Comparison of ENCODE assay signal across 12 cellular contexts in genomic region chr17:19718613-19719364, GRCh38. TPM values are rescaled to one million over a fixed set of nuclear protein-coding genes. Genes with fewer than 3 reads are reported as not detected.
DNase-seq lines count a peak whose midpoint lies in the region; ATAC-seq, FAIRE-seq and TF ChIP-seq lines count a peak whose summit lies in the region.
"Had no signal": no experiment of that assay in that cellular context is flagged by ENCODE, and none has a peak within 500 bp of the region (broad histone marks: within the 10 kb centered on the region; RNA-seq: fewer than 3 reads in every experiment).

No MANE protein-coding gene starts in this region.

- H3K4me1 ChIP-seq in BE2C (no peaks in the 10 kb centered on the region), HepG2 (ENCODE audit: insufficient read depth, low read length) (peaks cover 71% of the 10 kb centered on the region), stomach (peaks cover 8 to 35% (median 22%) of the 10 kb centered on the region in 4 donors), aorta (ENCODE audit: control insufficient read depth in 1 of 2, insufficient read depth in 2 of 2, low read length in 2 of 2) (no peaks in the 10 kb centered on the region)

- intact Hi-C loops in HepG2 (cut with micrococcal nuclease; ENCODE audit: unreplicated experiment) (loop anchor here (1.0 to 5.0 kb wide), 3 partner anchors 44 to 204 kb away; no protein-coding TSS in a partner anchor), stomach (cut with DNase I; ENCODE audit: low total_unique reads) (no loop called here), aorta (cut with DNase I) (no loop called here)

- no peaks in the 10 kb centered on the region for H3K9me3 ChIP-seq in BE2C
- H3K9me3 ChIP-seq in HepG2 (ENCODE audit: low read length): no peaks in the 10 kb centered on the region
- no peaks in the 10 kb centered on the region for H3K9me3 ChIP-seq in stomach
- no peaks in the 10 kb centered on the region for H3K9me3 ChIP-seq in aorta (ENCODE audit: control insufficient read depth, low read length)
- H3K9me3 ChIP-seq: heart right ventricle had no signal

- TF ChIP-seq POLR2A in HepG2 (IDR thresholded peaks at IDR 0.05; ENCODE audit: insufficient read depth in 1 of 2, low read depth in 2 of 2, low read length in 2 of 2) (no peak), stomach (IDR thresholded peaks at IDR 0.05) (no peak)

- H3K4me3 ChIP-seq in BE2C (ENCODE audit: low read depth, low read length) (no peak overlapping the region), HFF-Myc (replicated peaks; ENCODE audit: low read depth, low read length) (no peak overlapping the region), astrocyte of the spinal cord (ENCODE audit: low read depth, low read length) (no peak overlapping the region), HepG2 (replicated peaks in 1 of 3; ENCODE audit: insufficient read depth in 1 of 3, low read depth in 2 of 3, low read length in 3 of 3) (no peak overlapping the region; a peak in 1 of 6 replicates), stomach (no peak overlapping the region), aorta (ENCODE audit: low read length in 2 of 2) (no peak overlapping the region)
- H3K4me3 ChIP-seq: heart right ventricle had no signal

- no peaks in the 10 kb centered on the region for H4K20me1 ChIP-seq in HepG2 (ENCODE audit: insufficient read depth, low read length)

- H3K9ac ChIP-seq in HepG2 (ENCODE audit: insufficient read depth, low read depth, low read length): no peak overlapping the region

- no peak for DNase-seq in BE2C
- DNase-seq in HFF-Myc (ENCODE audit: extremely low read depth, low read depth): no peak
- DNase-seq in astrocyte of the spinal cord (ENCODE audit: low read depth, low spot score): no peak
- peak; percentile 38 for DNase-seq in HepG2 (ENCODE audit: low spot score)
- no peak for DNase-seq in stomach
- DNase-seq in HT-29 (ENCODE audit: low spot score): no peak
- no peak for DNase-seq in T-helper 1 cell
- no peak for DNase-seq in aorta
- DNase-seq: cortex of kidney, heart right ventricle, mesenchymal stem cell, NCI-H1092 had no signal

- ATAC-seq in HepG2: peak; percentile 60
- ATAC-seq in aorta (ENCODE audit: low FRiP score): no peak
- ATAC-seq: heart right ventricle had no signal

- TF ChIP-seq EP300 in HepG2 (IDR thresholded peaks at IDR 0.05; ENCODE audit: low read depth in 2 of 2, low read length in 2 of 2) (no peak), HepG2 (CRISPR knock-in tag; IDR thresholded peaks at IDR 0.05; ENCODE audit: borderline replicate concordance) (no peak), stomach (IDR thresholded peaks at IDR 0.05) (no peak)

- H3K27ac ChIP-seq in HepG2 (ENCODE audit: extremely low read length, insufficient read depth, low read length) (no peak overlapping the region), stomach (no peak overlapping the region), aorta (ENCODE audit: low read depth in 1 of 2, low read length in 2 of 2) (no peak overlapping the region)
- H3K27ac ChIP-seq: heart right ventricle had no signal

- in situ Hi-C loops in astrocyte of the spinal cord (cut with HindIII; ENCODE audit: low sequenced_read_pairs): no loop called here
- in situ Hi-C loops in HepG2 (cut with HindIII; ENCODE audit: extremely low pct_ligation_motif_present, low pct_unique_long_range_greater_than_20kb): loop anchor here (25.0 kb wide), 1 partner anchor 206 kb away; no protein-coding TSS in a partner anchor

- TF ChIP-seq RAD21 in HepG2 (CRISPR knock-in tag; IDR thresholded peaks at IDR 0.05): peak; percentile 85

- CTCF ChIA-PET in HepG2 (lab: Yijun Ruan, JAX; ENCODE audit: low intra/inter-chr PET ratio, low total read pairs): interaction anchor here (1.3 kb wide), 1 partner anchor 205 kb away, joined by 4 read pairs; no protein-coding TSS in a partner anchor

- no TSS peak for BruUV-seq in HepG2 (replicated peaks; lab: Mats Ljungman, UMichigan)

- FAIRE-seq in HepG2 (lab: Jason Lieb, UNC): peak; percentile 28

- WGBS in HepG2 (ENCODE audit: low lambda C conversion rate): 26% methylated on average over 13 of the region's 18 CpGs
- 78 to 93% (median 85%) methylated on average over 18 of the region's 18 CpGs for WGBS in stomach, 5 donors
- WGBS in aorta, 2 donors: 84 to 90% methylated on average over 16 to 18 of the region's 18 CpGs

- H3K27me3 ChIP-seq in BE2C (no peaks in the 10 kb centered on the region), HepG2 (ENCODE audit: control insufficient read depth in 1 of 2, insufficient read depth in 2 of 2, low read length in 2 of 2) (peaks cover 0 to 4% of the 10 kb centered on the region in 2 experiments; a peak in 2 of 5 replicates), stomach (no peaks in the 10 kb centered on the region), aorta (ENCODE audit: control insufficient read depth in 1 of 2, insufficient read depth in 2 of 2, low read length in 1 of 2) (no peaks in the 10 kb centered on the region)
- H3K27me3 ChIP-seq: heart right ventricle had no signal

- POLR2A ChIA-PET in HepG2 (lab: Yijun Ruan, JAX): interaction anchor here (1.0 to 2.6 kb wide), 10 partner anchors 9 to 187 kb away, joined by 3 to 17 read pairs (median 4); partner anchors contain the start of genes ALDH3A2 and SLC47A1

- TF ChIP-seq CTCF in BE2C (IDR thresholded peaks at IDR 0.05; ENCODE audit: low read depth, low read length) (0 out of 2 replicates have a peak, but pooled peaks have one; percentile 4), HFF-Myc (IDR thresholded peaks at IDR 0.05; ENCODE audit: low read depth, low read length, missing control alignments) (peak; percentile 15), astrocyte of the spinal cord (IDR thresholded peaks at IDR 0.05; ENCODE audit: low read depth, low read length) (peak; percentile 14), HepG2 (CRISPR knock-in tag; IDR thresholded peaks at IDR 0.05) (peak; percentile 84), stomach (IDR thresholded peaks at IDR 0.05) (no peak)

- H2AFZ ChIP-seq in HepG2 (ENCODE audit: low read length): no peak overlapping the region

- peak overlapping the region; percentile 49 for H3K4me2 ChIP-seq in HepG2 (ENCODE audit: low read depth, low read length)

- H3K36me3 ChIP-seq in BE2C (no peaks in the 10 kb centered on the region), HepG2 (replicated peaks in 1 of 2; ENCODE audit: control insufficient read depth in 1 of 2, insufficient read depth in 2 of 2, low read length in 2 of 2) (no peaks in the 10 kb centered on the region), stomach (no peaks in the 10 kb centered on the region), aorta (ENCODE audit: control insufficient read depth in 1 of 2, insufficient read depth in 2 of 2, low read length in 1 of 2) (no peaks in the 10 kb centered on the region)
- H3K36me3 ChIP-seq: heart right ventricle had no signal

- H3K79me2 ChIP-seq in HepG2 (ENCODE audit: insufficient read depth, low read length): no peaks in the 10 kb centered on the region

RNA-seq across cellular contexts. Expression of gene SLC47A2, which starts 2.4 kb away (rescaled TPM):
- 0.37 TPM for polyA plus RNA-seq in BE2C (2012; ENCODE audit: insufficient read depth, insufficient read length, low read depth)
- 0.04 TPM in 1 of 2 replicates, not detected in the other for total RNA-seq in HepG2 (2016; rRNA removed; fragmentation: Illumina TruSeq; extraction: Trizol)
- not detected in 2 replicates for total RNA-seq in HepG2 (2016; cell fraction: cytosol; rRNA removed; fragmentation: Illumina TruSeq; extraction: Trizol; ENCODE audit: low read depth)
- total RNA-seq in HepG2 (2016; cell fraction: insoluble cytoplasmic fraction; rRNA removed; fragmentation: Illumina TruSeq; extraction: Trizol): 0.04 TPM in 1 of 2 replicates, not detected in the other
- total RNA-seq in HepG2 (2016; cell fraction: membrane; rRNA removed; fragmentation: Illumina TruSeq; extraction: Trizol): 0.06 TPM in 1 of 2 replicates, not detected in the other
- total RNA-seq in HepG2 (2016; cell fraction: nucleus; rRNA removed; fragmentation: Illumina TruSeq; extraction: Trizol): 0.25 TPM in 1 of 2 replicates, not detected in the other
- not detected in 2 replicates for polyA plus RNA-seq in HepG2 (2011; rRNA removed)
- polyA plus RNA-seq in HepG2 (2011; cell fraction: cytosol; rRNA removed): not detected in 2 replicates
- polyA plus RNA-seq in HepG2 (2011; cell fraction: nucleus; rRNA removed): not detected in 2 replicates
- 0.07 and 0.17 TPM in 2 replicates for polyA plus RNA-seq in HepG2 (2012)
- not detected in 2 replicates for polyA plus RNA-seq in HepG2 (2016; cell fraction: cytosol; fragmentation: Illumina TruSeq; extraction: Trizol; ENCODE audit: low read depth)
- not detected in 2 replicates for polyA plus RNA-seq in HepG2 (2016; cell fraction: insoluble cytoplasmic fraction; fragmentation: Illumina TruSeq; extraction: Trizol; ENCODE audit: low read depth)
- not detected in 2 replicates for polyA plus RNA-seq in HepG2 (2016; cell fraction: membrane; fragmentation: Illumina TruSeq; extraction: Trizol; ENCODE audit: low read depth)
- polyA plus RNA-seq in HepG2 (2016; cell fraction: nucleus; fragmentation: Illumina TruSeq; extraction: Trizol; ENCODE audit: insufficient read depth, low read depth): not detected in 2 replicates
- 0.21 TPM in 1 of 2 replicates, not detected in the other for polyA minus RNA-seq in HepG2 (2011; rRNA and poly(A)+ RNA removed; ENCODE audit: low replicate concordance)
- not detected in 2 replicates for polyA minus RNA-seq in HepG2 (2011; cell fraction: cytosol; rRNA and poly(A)+ RNA removed)
- polyA minus RNA-seq in HepG2 (2011; cell fraction: nucleus; rRNA and poly(A)+ RNA removed): not detected in 2 replicates
- not detected for total RNA-seq in stomach
- under 1 TPM in 1 of 3 donors, not detected in 2; 0.78 TPM for polyA plus RNA-seq in stomach
- 0.05 TPM in 1 of 2 replicates, not detected in the other for total RNA-seq in HT-29 (2014; rRNA removed; shearing (Covaris generic))
- not detected for total RNA-seq in aorta
- under 1 TPM in 1 of 2 donors, not detected in 1; 0.10 TPM for polyA plus RNA-seq in aorta
- polyA plus RNA-seq: heart right ventricle had no signal

RNA-seq across cellular contexts. Expression of gene ALDH3A1, which starts 29.3 kb away (rescaled TPM):
- 0.76 TPM for polyA plus RNA-seq in BE2C (2012; ENCODE audit: insufficient read depth, insufficient read length, low read depth)
- total RNA-seq in HepG2 (2016; rRNA removed; fragmentation: Illumina TruSeq; extraction: Trizol): 0.45 and 0.62 TPM in 2 replicates
- 0.18 and 0.61 TPM in 2 replicates for total RNA-seq in HepG2 (2016; cell fraction: cytosol; rRNA removed; fragmentation: Illumina TruSeq; extraction: Trizol; ENCODE audit: low read depth)
- total RNA-seq in HepG2 (2016; cell fraction: insoluble cytoplasmic fraction; rRNA removed; fragmentation: Illumina TruSeq; extraction: Trizol): 0.50 and 0.65 TPM in 2 replicates
- 0.38 and 0.49 TPM in 2 replicates for total RNA-seq in HepG2 (2016; cell fraction: membrane; rRNA removed; fragmentation: Illumina TruSeq; extraction: Trizol)
- 0.25 and 0.50 TPM in 2 replicates for total RNA-seq in HepG2 (2016; cell fraction: nucleus; rRNA removed; fragmentation: Illumina TruSeq; extraction: Trizol)
- polyA plus RNA-seq in HepG2 (2011; rRNA removed): 0.07 and 0.29 TPM in 2 replicates
- 0.09 TPM in 1 of 2 replicates, not detected in the other for polyA plus RNA-seq in HepG2 (2011; cell fraction: cytosol; rRNA removed)
- 0.11 and 0.19 TPM in 2 replicates for polyA plus RNA-seq in HepG2 (2011; cell fraction: nucleus; rRNA removed)
- polyA plus RNA-seq in HepG2 (2012): 0.08 and 0.13 TPM in 2 replicates
- polyA plus RNA-seq in HepG2 (2016; cell fraction: cytosol; fragmentation: Illumina TruSeq; extraction: Trizol; ENCODE audit: low read depth): 0.10 and 0.26 TPM in 2 replicates
- polyA plus RNA-seq in HepG2 (2016; cell fraction: insoluble cytoplasmic fraction; fragmentation: Illumina TruSeq; extraction: Trizol; ENCODE audit: low read depth): 0.56 and 0.68 TPM in 2 replicates
- 0.30 and 0.86 TPM in 2 replicates for polyA plus RNA-seq in HepG2 (2016; cell fraction: membrane; fragmentation: Illumina TruSeq; extraction: Trizol; ENCODE audit: low read depth)
- polyA plus RNA-seq in HepG2 (2016; cell fraction: nucleus; fragmentation: Illumina TruSeq; extraction: Trizol; ENCODE audit: insufficient read depth, low read depth): 0.92 and 2.1 TPM in 2 replicates
- polyA minus RNA-seq in HepG2 (2011; rRNA and poly(A)+ RNA removed; ENCODE audit: low replicate concordance): 10.9 TPM in 1 of 2 replicates, not detected in the other
- not detected in 2 replicates for polyA minus RNA-seq in HepG2 (2011; cell fraction: cytosol; rRNA and poly(A)+ RNA removed)
- polyA minus RNA-seq in HepG2 (2011; cell fraction: nucleus; rRNA and poly(A)+ RNA removed): not detected in 2 replicates
- total RNA-seq in stomach: 100 to 1,000 TPM in 3 of 5 donors, 10 to 100 TPM in 1, 1 to 10 TPM in 1; 5.8 to 689 (median 187) TPM
- polyA plus RNA-seq in stomach: 100 to 1,000 TPM in 2 of 3 donors, 10 to 100 TPM in 1; 31.0 to 332 (median 102) TPM
- total RNA-seq in HT-29 (2014; rRNA removed; shearing (Covaris generic)): 20.0 and 37.7 TPM in 2 replicates
- total RNA-seq in aorta: under 1 TPM; 0.27 to 0.58 TPM
- 1 to 10 TPM; 1.4 to 2.4 TPM for polyA plus RNA-seq in aorta

Comparison
In these comparisons a context has a peak if more than half of its experiments do, and no peak if none do; other contexts are left out.
1. CTCF ChIP-seq: peak in BE2C (single experiment), HFF-Myc (single experiment), astrocyte of the spinal cord (single experiment) and HepG2 (single experiment); none in stomach (0 of 7).
2. RNA of gene ALDH3A1, which starts 29.3 kb away (total RNA-seq): 5.8 to 689 TPM in stomach and 20.0 to 37.7 TPM in HT-29; 0.18 to 0.65 TPM in HepG2 and 0.27 to 0.58 TPM in aorta; every median in the first group is over 4 times any median in the second.